15 cellular contexts compared by ENCODE assay signal in the genomic region with DNA sequence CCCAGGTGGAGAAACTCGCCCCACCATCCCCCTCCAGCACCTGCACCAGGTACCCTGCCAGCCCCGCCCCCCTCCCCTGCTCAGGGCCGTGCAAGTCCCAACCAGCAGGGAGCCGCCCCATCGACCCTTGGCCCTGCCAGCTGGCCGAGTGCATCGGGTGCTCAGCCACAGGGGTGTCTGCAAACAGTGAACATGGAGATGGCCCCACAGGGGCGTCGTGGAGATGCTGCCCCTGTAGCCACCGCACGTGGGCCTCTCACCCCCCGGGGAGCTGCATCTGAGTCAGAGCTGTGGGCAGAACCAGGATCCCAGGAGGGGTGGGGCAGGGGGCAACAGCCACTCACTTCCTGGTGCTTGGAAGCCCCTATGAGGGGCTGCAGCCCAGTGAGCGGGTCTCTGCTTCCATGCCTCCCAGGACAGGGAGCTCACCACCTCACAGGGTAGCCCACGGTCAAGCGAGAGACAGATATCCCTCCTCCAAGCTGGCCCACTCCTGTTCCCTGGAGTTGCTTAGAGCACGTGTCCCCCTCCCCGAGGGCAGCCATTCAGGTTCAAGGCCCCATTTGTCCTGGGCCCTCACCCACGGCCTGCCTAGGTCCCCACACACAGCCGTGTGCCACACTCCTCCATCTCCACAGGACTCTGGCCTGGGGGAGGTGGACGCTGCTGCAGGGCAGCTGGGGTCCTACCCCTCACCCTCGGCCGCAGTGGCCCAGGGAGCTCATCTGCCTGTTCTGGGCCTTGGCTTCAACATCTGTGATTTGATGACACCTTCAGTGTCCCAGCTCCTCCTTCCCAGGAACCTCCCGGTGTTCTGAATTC. TPM values are rescaled to one million over a fixed set of nuclear protein-coding genes. Genes with fewer than 3 reads are reported as not detected.
A peak's percentile ranks its signal among the peaks of the same experiment; 100 is the strongest.
DNase-seq lines count a peak whose midpoint lies in the region; ATAC-seq and TF ChIP-seq lines count a peak whose summit lies in the region.
"Had no signal": no experiment of that assay in that cellular context is flagged by ENCODE, and none has a peak within 500 bp of the region (broad histone marks: within the 10 kb centered on the region; RNA-seq: fewer than 3 reads in every experiment).

No MANE protein-coding gene starts in this region.

- peak overlapping the region; percentile 70 for H3K4me2 ChIP-seq in BLaER1
- H3K4me2 ChIP-seq in PC-9: peak overlapping the region; percentile 95

- no peak overlapping the region for H3K4me3 ChIP-seq in BLaER1
- no peak overlapping the region for H3K4me3 ChIP-seq in H7 (ENCODE audit: insufficient read depth, low read depth, low read length)
- no peak overlapping the region for H3K4me3 ChIP-seq in PC-9
- H3K4me3 ChIP-seq in left lung: no peak overlapping the region
- H3K4me3 ChIP-seq: adrenal gland, HAP-1 had no signal

- H3K27ac Mint-ChIP-seq in activated T-cell treated with anti-CD3 and anti-CD28 coated beads, Interleukin-2, amount 50 U/mL, for 72 hours: no peak overlapping the region
- H3K27ac Mint-ChIP-seq: activated CD4-positive, alpha-beta T cell treated with anti-CD3 and anti-CD28 coated beads for 36 hours had no signal

- BruUV-seq in PC-9 (replicated peaks; lab: Mats Ljungman, UMichigan): no TSS peak

- H3K4me1 Mint-ChIP-seq in activated T-cell treated with anti-CD3 and anti-CD28 coated beads, Interleukin-2, amount 50 U/mL, for 72 hours (ENCODE audit: low read depth): no peaks in the 10 kb centered on the region
- H3K4me1 Mint-ChIP-seq: activated CD4-positive, alpha-beta T cell treated with anti-CD3 and anti-CD28 coated beads for 36 hours had no signal

- H3K4me1 ChIP-seq in BLaER1 (peaks cover 50% of the 10 kb centered on the region), PC-9 (replicated peaks; ENCODE audit: insufficient read depth) (peaks cover 72% of the 10 kb centered on the region), left lung (peaks cover 3 to 6% of the 10 kb centered on the region in 2 donors)
- H3K4me1 ChIP-seq: HAP-1 had no signal

- no peaks in the 10 kb centered on the region for H3K36me3 Mint-ChIP-seq in activated T-cell treated with anti-CD3 and anti-CD28 coated beads, Interleukin-2, amount 50 U/mL, for 72 hours (ENCODE audit: insufficient read depth in 2 of 2)

- H3K27me3 Mint-ChIP-seq in activated T-cell treated with anti-CD3 and anti-CD28 coated beads, Interleukin-2, amount 50 U/mL, for 72 hours (ENCODE audit: low read depth): no peaks in the 10 kb centered on the region
- H3K27me3 Mint-ChIP-seq: activated CD4-positive, alpha-beta T cell treated with anti-CD3 and anti-CD28 coated beads for 36 hours had no signal

- H3K36me3 ChIP-seq in BLaER1 (no peaks in the 10 kb centered on the region), H7 (replicated peaks; ENCODE audit: control insufficient read depth, insufficient read depth, low read length) (no peaks in the 10 kb centered on the region), PC-9 (ENCODE audit: low read depth) (no peaks in the 10 kb centered on the region), left lung (no peaks in the 10 kb centered on the region)
- H3K36me3 ChIP-seq: adrenal gland, HAP-1 had no signal

- H3K9me3 ChIP-seq in BLaER1 (no peaks in the 10 kb centered on the region), PC-9 (ENCODE audit: insufficient read depth, low read depth) (no peaks in the 10 kb centered on the region), left lung (no peaks in the 10 kb centered on the region)
- H3K9me3 ChIP-seq: adrenal gland, HAP-1 had no signal

- no peak overlapping the region for H3K4me3 Mint-ChIP-seq in activated T-cell treated with anti-CD3 and anti-CD28 coated beads, Interleukin-2, amount 50 U/mL, for 72 hours
- H3K4me3 Mint-ChIP-seq: activated CD4-positive, alpha-beta T cell treated with anti-CD3 and anti-CD28 coated beads for 36 hours; activated T-cell treated with anti-CD3 and anti-CD28 coated beads, Interleukin-2, amount 50 U/mL, for 4 hours had no signal

- DNase-seq in H7: peak; percentile 84
- peak; percentile 85 to 88 for DNase-seq in PC-9
- peak in 1 of 2 donors; percentile 79 for DNase-seq in left lung
- DNase-seq in activated T-cell treated with anti-CD3 and anti-CD28 coated beads, Interleukin-2, amount 50 U/mL, for 72 hours: no peak
- no peak for DNase-seq in HCEC 1CT
- DNase-seq: activated CD4-positive, alpha-beta T cell treated with anti-CD3 and anti-CD28 coated beads for 36 hours; activated T-cell treated with anti-CD3 and anti-CD28 coated beads, Interleukin-2, amount 50 U/mL, for 4 hours; NCI-H1694 had no signal

- peaks cover 37% of the 10 kb centered on the region for H3F3A ChIP-seq in PC-9 (ENCODE audit: insufficient read depth, low read depth)

- peak; percentile 48 for ATAC-seq in left lung
- no peak for ATAC-seq in HG03196 (IDR thresholded peaks at IDR 0.05; ENCODE audit: unreplicated experiment)
- ATAC-seq in activated T-cell treated with anti-CD3 and anti-CD28 coated beads, Interleukin-2, amount 50 U/mL, for 72 hours (replicated peaks in 1 of 2): no peak
- no peak for ATAC-seq in GM19397 (IDR thresholded peaks at IDR 0.05; ENCODE audit: unreplicated experiment)
- ATAC-seq: activated CD4-positive, alpha-beta T cell treated with anti-CD3 and anti-CD28 coated beads for 36 hours; activated T-cell treated with anti-CD3 and anti-CD28 coated beads, Interleukin-2, amount 50 U/mL, for 4 hours had no signal

- TF ChIP-seq CTCF in PC-9 (conservative IDR thresholded peaks at IDR 0.05) (no peak), left lung (IDR thresholded peaks at IDR 0.05) (no peak)

- CTCF ChIA-PET in PC-9 (lab: Charles Lee): interaction anchor here (0.6 to 2.0 kb wide), 5 partner anchors 12 to 688 kb away, joined by 3 to 11 read pairs (median 3); no protein-coding TSS in a partner anchor

- no peaks in the 10 kb centered on the region for H3K27me3 ChIP-seq in BLaER1
- no peaks in the 10 kb centered on the region for H3K27me3 ChIP-seq in H7 (ENCODE audit: control insufficient read depth, insufficient read depth, low read length)
- no peaks in the 10 kb centered on the region for H3K27me3 ChIP-seq in PC-9 (ENCODE audit: insufficient read depth, low read depth)
- no peaks in the 10 kb centered on the region for H3K27me3 ChIP-seq in left lung
- H3K27me3 ChIP-seq: adrenal gland had no signal

- no peaks in the 10 kb centered on the region for H4K20me1 ChIP-seq in BLaER1
- H4K20me1 ChIP-seq in PC-9 (ENCODE audit: insufficient read depth): no peaks in the 10 kb centered on the region

- intact Hi-C loops in PC-9 (cut with micrococcal nuclease; ENCODE audit: unreplicated experiment): loop anchor here (5.0 kb wide), 3 partner anchors 95 to 525 kb away; partner anchors contain the start of gene PPP1R7
- intact Hi-C loops in left lung (cut with DNase I): no loop called here

- H3K79me2 ChIP-seq in PC-9 (ENCODE audit: low read depth): peaks cover 30% of the 10 kb centered on the region

- no peak overlapping the region for H3K9ac ChIP-seq in BLaER1

- no peaks in the 10 kb centered on the region for H3K9me3 Mint-ChIP-seq in activated T-cell treated with anti-CD3 and anti-CD28 coated beads, Interleukin-2, amount 50 U/mL, for 72 hours
- H3K9me3 Mint-ChIP-seq: activated T-cell treated with anti-CD3 and anti-CD28 coated beads, Interleukin-2, amount 50 U/mL, for 4 hours had no signal

- no peaks in the 10 kb centered on the region for H3K9me2 ChIP-seq in PC-9 (ENCODE audit: insufficient read depth)

- POLR2A ChIA-PET in PC-9 (lab: Charles Lee; ENCODE audit: unreplicated experiment): interaction anchor here (0.6 to 0.7 kb wide), 3 partner anchors 9 to 319 kb away, joined by 3 to 12 read pairs (median 3); partner anchors contain the start of gene CROCC2

- H3K27ac ChIP-seq in BLaER1 (peak overlapping the region; percentile 43; the same call in 1 of the 2 replicates), PC-9 (peak overlapping the region; percentile 87), left lung (no peak overlapping the region)

- H2AFZ ChIP-seq in PC-9: no peak overlapping the region

RNA-seq across cellular contexts. Expression of gene MAB21L4, which starts 1.1 kb away (rescaled TPM):
- not detected in 2 replicates for total RNA-seq in H7 (2014; rRNA removed; shearing (Covaris generic))
- total RNA-seq in PC-9 (2021) (68.8 and 84.0 TPM in 2 replicates), left lung (10 to 100 TPM; 20.6 to 35.7 TPM)
- not detected for total RNA-seq in activated T-cell treated with anti-CD3 and anti-CD28 coated beads, Interleukin-2, amount 50 U/mL, for 72 hours
- total RNA-seq: activated CD4-positive, alpha-beta T cell treated with anti-CD3 and anti-CD28 coated beads for 36 hours; activated T-cell treated with anti-CD3 and anti-CD28 coated beads, Interleukin-2, amount 50 U/mL, for 4 hours; adrenal gland; HT1080; T-helper 1 cell treated with Interleukin-12 subunit alpha and Interleukin-12 subunit beta and Interleukin-4 antibody, amounts not matched to agents 30 ng/mL and 1 ng/mL, for 36 hours had no signal

RNA-seq across cellular contexts. Expression of gene CROCC2, which starts 9.1 kb away (rescaled TPM):
- total RNA-seq in H7 (2014; rRNA removed; shearing (Covaris generic)): 0.38 TPM in 1 of 2 replicates, not detected in the other
- not detected in 2 replicates for total RNA-seq in PC-9 (2021)
- 1 to 10 TPM in 1 of 2 donors, under 1 TPM in 1; 0.32 to 2.3 TPM for total RNA-seq in left lung
- total RNA-seq in activated T-cell treated with anti-CD3 and anti-CD28 coated beads, Interleukin-2, amount 50 U/mL, for 72 hours: not detected
- total RNA-seq: activated CD4-positive, alpha-beta T cell treated with anti-CD3 and anti-CD28 coated beads for 36 hours; activated T-cell treated with anti-CD3 and anti-CD28 coated beads, Interleukin-2, amount 50 U/mL, for 4 hours; HT1080; T-helper 1 cell treated with Interleukin-12 subunit alpha and Interleukin-12 subunit beta and Interleukin-4 antibody, amounts not matched to agents 30 ng/mL and 1 ng/mL, for 36 hours had no signal

RNA-seq across cellular contexts. Expression of gene AGXT, which starts 28.5 kb away (rescaled TPM):
- not detected in 2 replicates for total RNA-seq in H7 (2014; rRNA removed; shearing (Covaris generic))
- total RNA-seq in PC-9 (2021) (not detected in 2 replicates), left lung (not detected)
- not detected for total RNA-seq in activated T-cell treated with anti-CD3 and anti-CD28 coated beads, Interleukin-2, amount 50 U/mL, for 72 hours
- total RNA-seq: activated CD4-positive, alpha-beta T cell treated with anti-CD3 and anti-CD28 coated beads for 36 hours; HT1080; T-helper 1 cell treated with Interleukin-12 subunit alpha and Interleukin-12 subunit beta and Interleukin-4 antibody, amounts not matched to agents 30 ng/mL and 1 ng/mL, for 36 hours had no signal

Comparison
In these comparisons a context has a peak if more than half of its experiments do, and no peak if none do; other contexts are left out.
1. H3K27ac ChIP-seq: peak in BLaER1 (single experiment) and PC-9 (single experiment); none in left lung (0 of 2).
2. DNase-seq: peak in H7 (single experiment) and PC-9 (2 of 2); none in activated T-cell treated with anti-CD3 and anti-CD28 coated beads, Interleukin-2, amount 50 U/mL, for 72 hours (0 of 2) and HCEC 1CT (single experiment).
3. RNA of gene MAB21L4, which starts 1.1 kb away (total RNA-seq): 68.8 to 84.0 TPM in PC-9 and 20.6 to 35.7 TPM in left lung; not detected in H7 and not detected in activated T-cell treated with anti-CD3 and anti-CD28 coated beads, Interleukin-2, amount 50 U/mL, for 72 hours; every median in the first group is over 10 times any median in the second.